In genomic region chr14:59246566-59246965, GRCh38 we compare ENCODE assay signal across 15 cellular contexts.
"Had no signal": no experiment of that assay in that cellular context is flagged by ENCODE, and none has a peak within 500 bp of the region (broad histone marks: within the 10 kb centered on the region; RNA-seq: fewer than 3 reads in every experiment).

No MANE protein-coding gene starts in this region.

- DNase-seq: activated CD4-positive, alpha-beta T cell treated with anti-CD3 and anti-CD28 coated beads for 4 hours; activated naive CD4-positive, alpha-beta T cell; activated naive CD8-positive, alpha-beta T cell treated with anti-CD3 and anti-CD28 coated beads, Interleukin-2, amount 50 U/mL, for 24 hours; caudate nucleus; effector CD4-positive, alpha-beta T cell; kidney glomerular epithelial cell; posterior cingulate gyrus; T-helper 9 cell had no signal

- ATAC-seq: stimulated activated effector memory CD8-positive, alpha-beta T cell treated with anti-CD3 and anti-CD28 coated beads, Interleukin-12 subunit alpha, Interleukin-12 subunit beta, amount 100 ng/mL, for 72 hours had no signal

- H3K27me3 Mint-ChIP-seq: activated naive CD8-positive, alpha-beta T cell treated with anti-CD3 and anti-CD28 coated beads, Interleukin-2, amount 50 U/mL, for 24 hours had no signal

- H3K27ac ChIP-seq: coronary artery, hepatocyte, right atrium auricular region, tibial nerve had no signal

- H3K9me3 Mint-ChIP-seq: activated naive CD8-positive, alpha-beta T cell treated with anti-CD3 and anti-CD28 coated beads, Interleukin-2, amount 50 U/mL, for 24 hours; activated T-helper 1 cell treated with anti-CD3 and anti-CD28 coated beads, Interleukin-12 subunit alpha, Interleukin-12 subunit beta, Interleukin-2, Interleukin-4 antibody, amounts not matched to agents 30 ng/mL and 10 ng/mL and 1 ng/mL, durations not matched to agents 14 hours and 24 hours and 36 hours; stimulated activated effector memory CD8-positive, alpha-beta T cell treated with anti-CD3 and anti-CD28 coated beads, Interleukin-12 subunit alpha, Interleukin-12 subunit beta, amount 100 ng/mL, for 72 hours had no signal

- H3K36me3 Mint-ChIP-seq: stimulated activated effector memory CD8-positive, alpha-beta T cell treated with anti-CD3 and anti-CD28 coated beads, Interleukin-12 subunit alpha, Interleukin-12 subunit beta, amount 100 ng/mL, for 72 hours had no signal

- FAIRE-seq: endothelial cell of umbilical vein had no signal

- H3K9me3 ChIP-seq: right atrium auricular region, tibial nerve had no signal

- H3K27ac Mint-ChIP-seq: activated naive CD8-positive, alpha-beta T cell treated with anti-CD3 and anti-CD28 coated beads, Interleukin-2, amount 50 U/mL, for 24 hours; activated T-helper 1 cell treated with anti-CD3 and anti-CD28 coated beads, Interleukin-12 subunit alpha, Interleukin-12 subunit beta, Interleukin-2, Interleukin-4 antibody, amounts not matched to agents 30 ng/mL and 10 ng/mL and 1 ng/mL, durations not matched to agents 14 hours and 24 hours and 36 hours; stimulated activated effector memory CD8-positive, alpha-beta T cell treated with anti-CD3 and anti-CD28 coated beads, Interleukin-12 subunit alpha, Interleukin-12 subunit beta, amount 100 ng/mL, for 72 hours had no signal

- H3K27me3 ChIP-seq: hepatocyte, right atrium auricular region, tibial nerve had no signal

- H3K4me3 Mint-ChIP-seq: activated naive CD8-positive, alpha-beta T cell treated with anti-CD3 and anti-CD28 coated beads, Interleukin-2, amount 50 U/mL, for 24 hours; activated T-helper 1 cell treated with anti-CD3 and anti-CD28 coated beads, Interleukin-12 subunit alpha, Interleukin-12 subunit beta, Interleukin-2, Interleukin-4 antibody, amounts not matched to agents 30 ng/mL and 10 ng/mL and 1 ng/mL, durations not matched to agents 14 hours and 24 hours and 36 hours; stimulated activated effector memory CD8-positive, alpha-beta T cell treated with anti-CD3 and anti-CD28 coated beads, Interleukin-12 subunit alpha, Interleukin-12 subunit beta, amount 100 ng/mL, for 72 hours had no signal

- H3K4me3 ChIP-seq: coronary artery, hepatocyte, right atrium auricular region, tibial nerve had no signal

- H3K36me3 ChIP-seq: right atrium auricular region, tibial nerve had no signal
